In genomic region chr18:49510393-49511115, GRCh38 we compare ENCODE assay signal across 8 cellular contexts. TPM values are rescaled to one million over a fixed set of nuclear protein-coding genes. Genes with fewer than 3 reads are reported as not detected.
DNase-seq lines count a peak whose midpoint lies in the region; ATAC-seq and TF ChIP-seq lines count a peak whose summit lies in the region.

No MANE protein-coding gene starts in this region.

- H3K36me3 Mint-ChIP-seq in GM23338 (ENCODE audit: low read depth) = no peaks in the 10 kb centered on the region
- H3K36me3 Mint-ChIP-seq in activated CD4-positive, alpha-beta T cell treated with anti-CD3 and anti-CD28 coated beads, Interleukin-2, amount 10 ng/mL, durations not matched to agents 24 days and 14 days (ENCODE audit: low read depth) = no peaks in the 10 kb centered on the region

- H3K9me3 Mint-ChIP-seq in GM23338 = no peaks in the 10 kb centered on the region
- H3K9me3 Mint-ChIP-seq in activated CD4-positive, alpha-beta T cell treated with anti-CD3 and anti-CD28 coated beads, Interleukin-2, amount 10 ng/mL, durations not matched to agents 24 days and 14 days = no peaks in the 10 kb centered on the region
- no peaks in the 10 kb centered on the region for H3K9me3 Mint-ChIP-seq in stimulated activated naive CD8-positive, alpha-beta T cell treated with anti-CD3 and anti-CD28 coated beads, Interleukin-15, amount 100 ng/mL, for 72 hours

- intact Hi-C loops in activated CD4-positive, alpha-beta T cell treated with anti-CD3 and anti-CD28 coated beads, Interleukin-2, amount 10 ng/mL, durations not matched to agents 24 days and 14 days (cut with micrococcal nuclease) = loop anchor here (1.0 to 10.0 kb wide), 2 partner anchors 274 to 348 kb away; no protein-coding TSS in a partner anchor
- intact Hi-C loops in dorsolateral prefrontal cortex (cut with DNase I) = loop anchor here (1.0 to 10.0 kb wide), 4 partner anchors 348 to 694 kb away; no protein-coding TSS in a partner anchor

- no peak overlapping the region for H3K4me2 ChIP-seq in GM23338

- no peak overlapping the region for H2AFZ ChIP-seq in GM23338

- no peaks in the 10 kb centered on the region for H3F3A ChIP-seq in GM23338 (replicated peaks; ENCODE audit: low read depth)

- H3K4me1 ChIP-seq in GM23338 (ENCODE audit: insufficient read depth) = peaks cover under 1% of the 10 kb centered on the region

- H3K27ac ChIP-seq in GM23338 (ENCODE audit: low read depth) (no peak overlapping the region), dorsolateral prefrontal cortex (no peak overlapping the region)

- H3K4me3 ChIP-seq in GM23338 (no peak overlapping the region), dorsolateral prefrontal cortex (no peak overlapping the region)

- DNase-seq in AG08396 (ENCODE audit: low spot score) (peak; percentile 65), GM23338 (ENCODE audit: low spot score) (peak; percentile 71), NCI-H446 treated with DMSO at 0.1 percent for 48 hours (lab: John Stamatoyannopoulos, UW) (peak; percentile 8), dorsolateral prefrontal cortex (peak in 8 of 10 donors; percentile 28 to 65 (median 37)), midbrain (lab: John Stamatoyannopoulos, UW) (peak; percentile 42)
- DNase-seq in activated CD4-positive, alpha-beta T cell treated with anti-CD3 and anti-CD28 coated beads, Interleukin-2, amount 10 ng/mL, durations not matched to agents 24 days and 14 days = peak; percentile 84
- peak; percentile 32 to 48 for DNase-seq in stimulated activated naive CD8-positive, alpha-beta T cell treated with anti-CD3 and anti-CD28 coated beads, Interleukin-15, amount 100 ng/mL, for 72 hours

- no peaks in the 10 kb centered on the region for H3K36me3 ChIP-seq in GM23338 (ENCODE audit: insufficient read depth)

- ATAC-seq in GM23338 (peak; percentile 92), GM19324 (IDR thresholded peaks at IDR 0.05; ENCODE audit: low FRiP score, unreplicated experiment) (no peak)
- ATAC-seq in stimulated activated naive CD8-positive, alpha-beta T cell treated with anti-CD3 and anti-CD28 coated beads, Interleukin-15, amount 100 ng/mL, for 72 hours = peak; percentile 79

- peaks cover 12% of the 10 kb centered on the region; the same call in 2 of the 3 replicates for H3K4me1 Mint-ChIP-seq in GM23338
- no peaks in the 10 kb centered on the region for H3K4me1 Mint-ChIP-seq in activated CD4-positive, alpha-beta T cell treated with anti-CD3 and anti-CD28 coated beads, Interleukin-2, amount 10 ng/mL, durations not matched to agents 24 days and 14 days
- no peaks in the 10 kb centered on the region for H3K4me1 Mint-ChIP-seq in stimulated activated naive CD8-positive, alpha-beta T cell treated with anti-CD3 and anti-CD28 coated beads, Interleukin-15, amount 100 ng/mL, for 72 hours

- H3K27me3 ChIP-seq in GM23338 (ENCODE audit: insufficient read depth) (no peaks in the 10 kb centered on the region), dorsolateral prefrontal cortex (no peaks in the 10 kb centered on the region)

- TF ChIP-seq CTCF in GM23338 (conservative IDR thresholded peaks at IDR 0.05; ENCODE audit: low read depth in 2 of 2) (peak; percentile 90 to 95), dorsolateral prefrontal cortex (IDR thresholded peaks at IDR 0.05 in 54 of 56, conservative IDR thresholded peaks at IDR 0.05 in 2 of 56; ENCODE audit: low read depth in 1 of 56, partially characterized antibody in 56 of 56) (peak; percentile 60 to 93 (median 79))

- no peak overlapping the region for H3K27ac Mint-ChIP-seq in GM23338
- H3K27ac Mint-ChIP-seq in activated CD4-positive, alpha-beta T cell treated with anti-CD3 and anti-CD28 coated beads, Interleukin-2, amount 10 ng/mL, durations not matched to agents 24 days and 14 days = no peak overlapping the region
- no peak overlapping the region for H3K27ac Mint-ChIP-seq in stimulated activated naive CD8-positive, alpha-beta T cell treated with anti-CD3 and anti-CD28 coated beads, Interleukin-15, amount 100 ng/mL, for 72 hours

- H3K9me2 ChIP-seq in GM23338 (ENCODE audit: insufficient read depth) = no peaks in the 10 kb centered on the region

- H3K27me3 Mint-ChIP-seq in GM23338 (ENCODE audit: insufficient read depth, low read depth, poor library complexity) = peaks cover 8% of the 10 kb centered on the region
- peaks cover 15% of the 10 kb centered on the region for H3K27me3 Mint-ChIP-seq in activated CD4-positive, alpha-beta T cell treated with anti-CD3 and anti-CD28 coated beads, Interleukin-2, amount 10 ng/mL, durations not matched to agents 24 days and 14 days
- peaks cover 27% of the 10 kb centered on the region for H3K27me3 Mint-ChIP-seq in stimulated activated naive CD8-positive, alpha-beta T cell treated with anti-CD3 and anti-CD28 coated beads, Interleukin-15, amount 100 ng/mL, for 72 hours

- H4K20me1 ChIP-seq in GM23338 (replicated peaks; ENCODE audit: insufficient read depth) = no peaks in the 10 kb centered on the region

- H3K79me2 ChIP-seq in GM23338 (replicated peaks; ENCODE audit: insufficient read depth) = no peaks in the 10 kb centered on the region

- no peak overlapping the region for H3K4me3 Mint-ChIP-seq in GM23338
- H3K4me3 Mint-ChIP-seq in activated CD4-positive, alpha-beta T cell treated with anti-CD3 and anti-CD28 coated beads, Interleukin-2, amount 10 ng/mL, durations not matched to agents 24 days and 14 days = no peak overlapping the region
- no peak overlapping the region for H3K4me3 Mint-ChIP-seq in stimulated activated naive CD8-positive, alpha-beta T cell treated with anti-CD3 and anti-CD28 coated beads, Interleukin-15, amount 100 ng/mL, for 72 hours

TF ChIP-seq in GM23338, 12 proteins besides CTCF, POLR2A, EP300 and RAD21 (continues in another document):
- TF ChIP-seq REST (IDR thresholded peaks at IDR 0.05; ENCODE audit: unreplicated experiment) = no peak
- no peak for TF ChIP-seq STAT1 (IDR thresholded peaks at IDR 0.05; ENCODE audit: unreplicated experiment)

RNA-seq across cellular contexts. Expression of gene RPL17, which starts 18.3 kb away (rescaled TPM):
- 1,557 and 1,628 TPM in 2 replicates for total RNA-seq in GM23338 (2014; rRNA removed; shearing (Covaris generic))
- 2,501 and 2,645 TPM in 2 replicates for polyA plus RNA-seq in GM23338 (2016; fragmentation: Nextera tagmentation; extraction: Ambion mirVana)
- total RNA-seq in activated CD4-positive, alpha-beta T cell treated with anti-CD3 and anti-CD28 coated beads, Interleukin-2, amount 10 ng/mL, durations not matched to agents 24 days and 14 days = 2,202 and 2,205 TPM in 2 replicates
- total RNA-seq in dorsolateral prefrontal cortex = 100 to 1,000 TPM; 334 to 642 (median 435) TPM

RNA-seq across cellular contexts. Expression of gene C18orf32, which starts 23.5 kb away (rescaled TPM):
- 22.4 and 25.3 TPM in 2 replicates for total RNA-seq in GM23338 (2014; rRNA removed; shearing (Covaris generic))
- polyA plus RNA-seq in GM23338 (2016; fragmentation: Nextera tagmentation; extraction: Ambion mirVana) = 72.4 and 82.3 TPM in 2 replicates
- total RNA-seq in activated CD4-positive, alpha-beta T cell treated with anti-CD3 and anti-CD28 coated beads, Interleukin-2, amount 10 ng/mL, durations not matched to agents 24 days and 14 days = 20.4 and 26.1 TPM in 2 replicates
- 100 to 1,000 TPM in 75 of 120 experiments, 10 to 100 TPM in 45; 65.6 to 143 (median 105) TPM for total RNA-seq in dorsolateral prefrontal cortex

RNA-seq across cellular contexts. Expression of gene DYM, which starts 50.1 kb away (rescaled TPM):
- 74.4 and 74.6 TPM in 2 replicates for total RNA-seq in GM23338 (2014; rRNA removed; shearing (Covaris generic))
- polyA plus RNA-seq in GM23338 (2016; fragmentation: Nextera tagmentation; extraction: Ambion mirVana) = 31.0 and 33.9 TPM in 2 replicates
- total RNA-seq in activated CD4-positive, alpha-beta T cell treated with anti-CD3 and anti-CD28 coated beads, Interleukin-2, amount 10 ng/mL, durations not matched to agents 24 days and 14 days = 62.1 and 64.5 TPM in 2 replicates
- total RNA-seq in dorsolateral prefrontal cortex = 100 to 1,000 TPM in 110 of 120 experiments, 10 to 100 TPM in 10; 83.0 to 165 (median 116) TPM

RNA-seq across cellular contexts. Expression of gene LIPG, which starts 51.3 kb away (rescaled TPM):
- 17.2 and 17.7 TPM in 2 replicates for total RNA-seq in GM23338 (2014; rRNA removed; shearing (Covaris generic))
- 3.3 and 4.9 TPM in 2 replicates for polyA plus RNA-seq in GM23338 (2016; fragmentation: Nextera tagmentation; extraction: Ambion mirVana)
- total RNA-seq in activated CD4-positive, alpha-beta T cell treated with anti-CD3 and anti-CD28 coated beads, Interleukin-2, amount 10 ng/mL, durations not matched to agents 24 days and 14 days = 0.57 and 0.82 TPM in 2 replicates
- total RNA-seq in dorsolateral prefrontal cortex = 1 to 10 TPM in 85 of 120 experiments, under 1 TPM in 35; 0.18 to 8.5 (median 1.8) TPM

Comparison
In these comparisons a context has a peak if more than half of its experiments do, and no peak if none do; other contexts are left out.
1. DNase-seq: peak in every context shown above with its lines; median percentile 84 in activated CD4-positive, alpha-beta T cell treated with anti-CD3 and anti-CD28 coated beads, Interleukin-2, amount 10 ng/mL, durations not matched to agents 24 days and 14 days; 71 in GM23338; 65 in AG08396; 42 in midbrain; 40 in stimulated activated naive CD8-positive, alpha-beta T cell treated with anti-CD3 and anti-CD28 coated beads, Interleukin-15, amount 100 ng/mL, for 72 hours; 37 in dorsolateral prefrontal cortex; 8 in NCI-H446 treated with DMSO at 0.1 percent for 48 hours.